26 cellular contexts compared by ENCODE assay signal in the genomic region with DNA sequence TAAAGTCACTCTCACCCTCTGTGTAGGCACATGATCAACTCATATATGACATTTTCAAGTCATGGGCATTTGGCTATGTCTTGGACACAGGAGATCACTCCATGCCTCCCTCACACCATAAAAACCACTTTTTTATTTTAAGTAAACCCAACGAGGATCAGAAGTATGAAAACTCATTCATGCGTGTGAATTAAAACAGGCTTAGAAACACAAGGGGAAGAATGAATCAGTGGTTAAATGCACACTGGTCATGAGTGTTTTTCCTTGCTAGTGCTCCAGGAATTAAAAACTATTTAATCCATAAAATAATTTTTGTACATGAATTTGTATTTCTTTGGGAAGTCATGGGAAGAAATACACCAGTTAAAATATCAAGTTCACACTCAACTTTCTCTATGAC.
A peak's percentile ranks its signal among the peaks of the same experiment; 100 is the strongest.
DNase-seq lines count a peak whose midpoint lies in the region; ATAC-seq, FAIRE-seq and TF ChIP-seq lines count a peak whose summit lies in the region.
"Had no signal": no experiment of that assay in that cellular context is flagged by ENCODE, and none has a peak within 500 bp of the region (broad histone marks: within the 10 kb centered on the region; RNA-seq: fewer than 3 reads in every experiment).

No MANE protein-coding gene starts in this region.

- H3K36me3 ChIP-seq in BLaER1 (no peaks in the 10 kb centered on the region), astrocyte (ENCODE audit: insufficient read depth, low read length) (no peaks in the 10 kb centered on the region)
- no peaks in the 10 kb centered on the region for H3K36me3 ChIP-seq in BLaER1 treated with 17β-estradiol and CSF1 and Interleukin-3, amounts not matched to agents 10 nM and 100 nM
- H3K36me3 ChIP-seq: BE2C had no signal

- H3K79me2 ChIP-seq in astrocyte (ENCODE audit: insufficient read depth, low read length): no peaks in the 10 kb centered on the region

- 0 out of 2 replicates have a peak, but pooled peaks cover 14% of the 10 kb centered on the region for H3K9me3 ChIP-seq in BLaER1
- H3K9me3 ChIP-seq in BLaER1 treated with 17β-estradiol and CSF1 and Interleukin-3, amounts not matched to agents 10 nM and 100 nM (replicated peaks in 1 of 11): peaks cover 0 to 24% (median 17%) of the 10 kb centered on the region in 11 experiments; a peak in 14 of 22 replicates
- H3K9me3 ChIP-seq in astrocyte (ENCODE audit: insufficient read depth, low read depth, low read length): no peaks in the 10 kb centered on the region
- H3K9me3 ChIP-seq: BE2C had no signal

- no peak overlapping the region for H2AFZ ChIP-seq in astrocyte (ENCODE audit: low read depth, low read length)

- H3K4me1 ChIP-seq in BLaER1 (peaks cover 57% of the 10 kb centered on the region), astrocyte (ENCODE audit: insufficient read depth, low read length) (no peaks in the 10 kb centered on the region)
- peaks cover 29 to 62% (median 52%) of the 10 kb centered on the region in 10 experiments for H3K4me1 ChIP-seq in BLaER1 treated with 17β-estradiol and CSF1 and Interleukin-3, amounts not matched to agents 10 nM and 100 nM
- H3K4me1 ChIP-seq: BE2C had no signal

- no peaks in the 10 kb centered on the region for H3K4me1 Mint-ChIP-seq in astrocyte (ENCODE audit: low read depth, unreplicated experiment)
- H3K4me1 Mint-ChIP-seq in activated naive CD4-positive, alpha-beta T cell treated with anti-CD3 and anti-CD28 coated beads for 36 hours (ENCODE audit: low read depth): no peaks in the 10 kb centered on the region
- no peaks in the 10 kb centered on the region for H3K4me1 Mint-ChIP-seq in natural killer cell treated with Interleukin-12 subunit alpha and Interleukin-12 subunit beta and Interleukin-15 and Interleukin-18, amount 100 ng/mL, for 72 hours (ENCODE audit: low read depth in 2 of 2)
- H3K4me1 Mint-ChIP-seq in type B pancreatic cell (ENCODE audit: unreplicated experiment): peaks cover 7% of the 10 kb centered on the region
- H3K4me1 Mint-ChIP-seq: CD14-positive monocyte; CD4-positive, alpha-beta memory T cell; CD4-positive, CD25-positive, alpha-beta regulatory T cell; CD8-positive, alpha-beta memory T cell had no signal

- H3K9ac ChIP-seq in BLaER1 (no peak overlapping the region), astrocyte (ENCODE audit: low read length) (no peak overlapping the region)
- peak overlapping the region in 4 of 11 experiments; percentile 6 to 34 (median 21); a peak in 5 of 22 replicates for H3K9ac ChIP-seq in BLaER1 treated with 17β-estradiol and CSF1 and Interleukin-3, amounts not matched to agents 10 nM and 100 nM

- H3K9me3 Mint-ChIP-seq in astrocyte (ENCODE audit: unreplicated experiment) (no peaks in the 10 kb centered on the region), type B pancreatic cell (peaks cover 4% of the 10 kb centered on the region)
- no peaks in the 10 kb centered on the region for H3K9me3 Mint-ChIP-seq in activated naive CD4-positive, alpha-beta T cell treated with anti-CD3 and anti-CD28 coated beads for 36 hours
- no peaks in the 10 kb centered on the region for H3K9me3 Mint-ChIP-seq in natural killer cell treated with Interleukin-12 subunit alpha and Interleukin-12 subunit beta and Interleukin-15 and Interleukin-18, amount 100 ng/mL, for 72 hours
- H3K9me3 Mint-ChIP-seq: CD8-positive, alpha-beta memory T cell had no signal

- H3K27ac ChIP-seq in BLaER1 (peak overlapping the region; percentile 7; the same call in 1 of the 2 replicates), astrocyte (ENCODE audit: low read depth, low read length) (no peak overlapping the region)
- H3K27ac ChIP-seq in BLaER1 treated with 17β-estradiol and CSF1 and Interleukin-3, amounts not matched to agents 10 nM and 100 nM: peak overlapping the region in 6 of 11 experiments; percentile 2 to 67 (median 55); a peak in 9 of 22 replicates

- H3K27me3 Mint-ChIP-seq in astrocyte (ENCODE audit: low read depth, unreplicated experiment) (peaks cover 3% of the 10 kb centered on the region), type B pancreatic cell (peaks cover 5% of the 10 kb centered on the region)
- peaks cover 3% of the 10 kb centered on the region for H3K27me3 Mint-ChIP-seq in activated naive CD4-positive, alpha-beta T cell treated with anti-CD3 and anti-CD28 coated beads for 36 hours (ENCODE audit: low read depth)
- peaks cover 2 to 15% of the 10 kb centered on the region in 2 donors for H3K27me3 Mint-ChIP-seq in natural killer cell treated with Interleukin-12 subunit alpha and Interleukin-12 subunit beta and Interleukin-15 and Interleukin-18, amount 100 ng/mL, for 72 hours
- H3K27me3 Mint-ChIP-seq: CD4-positive, CD25-positive, alpha-beta regulatory T cell had no signal

- no peak overlapping the region for H3K27ac Mint-ChIP-seq in astrocyte (ENCODE audit: unreplicated experiment)
- H3K27ac Mint-ChIP-seq in activated naive CD4-positive, alpha-beta T cell treated with anti-CD3 and anti-CD28 coated beads for 36 hours: no peak overlapping the region
- H3K27ac Mint-ChIP-seq in natural killer cell treated with Interleukin-12 subunit alpha and Interleukin-12 subunit beta and Interleukin-15 and Interleukin-18, amount 100 ng/mL, for 72 hours: no peak overlapping the region
- no peak overlapping the region for H3K27ac Mint-ChIP-seq in type B pancreatic cell
- H3K27ac Mint-ChIP-seq: CD14-positive monocyte; CD4-positive, alpha-beta memory T cell; CD4-positive, CD25-positive, alpha-beta regulatory T cell; CD8-positive, alpha-beta memory T cell had no signal

- no peak overlapping the region for H3K4me3 Mint-ChIP-seq in astrocyte (ENCODE audit: unreplicated experiment)
- H3K4me3 Mint-ChIP-seq in activated naive CD4-positive, alpha-beta T cell treated with anti-CD3 and anti-CD28 coated beads for 36 hours: no peak overlapping the region
- H3K4me3 Mint-ChIP-seq in natural killer cell treated with Interleukin-12 subunit alpha and Interleukin-12 subunit beta and Interleukin-15 and Interleukin-18, amount 100 ng/mL, for 72 hours: no peak overlapping the region
- no peak overlapping the region for H3K4me3 Mint-ChIP-seq in type B pancreatic cell
- H3K4me3 Mint-ChIP-seq: CD14-positive monocyte; CD4-positive, alpha-beta memory T cell; CD4-positive, CD25-positive, alpha-beta regulatory T cell; CD8-positive, alpha-beta memory T cell had no signal

- CTCF ChIA-PET in activated naive CD4-positive, alpha-beta T cell treated with anti-CD3 and anti-CD28 coated beads for 36 hours (lab: Charles Lee): interaction anchor here (1.9 kb wide), 1 partner anchor 10 kb away, joined by 8 read pairs; no protein-coding TSS in a partner anchor

- H3K27me3 ChIP-seq in BLaER1 (no peaks in the 10 kb centered on the region), astrocyte (ENCODE audit: insufficient read depth, low read length) (no peaks in the 10 kb centered on the region)
- no peaks in the 10 kb centered on the region for H3K27me3 ChIP-seq in BLaER1 treated with 17β-estradiol and CSF1 and Interleukin-3, amounts not matched to agents 10 nM and 100 nM
- H3K27me3 ChIP-seq: BE2C had no signal

- DNase-seq in astrocyte (ENCODE audit: low read depth): peak; percentile 57
- DNase-seq in glomerular visceral epithelial cell (ENCODE audit: extremely low spot score): peak; percentile 6
- no peak for DNase-seq in activated naive CD4-positive, alpha-beta T cell treated with anti-CD3 and anti-CD28 coated beads for 36 hours
- DNase-seq in natural killer cell treated with Interleukin-12 subunit alpha and Interleukin-12 subunit beta and Interleukin-15 and Interleukin-18, amount 100 ng/mL, for 72 hours (ENCODE audit: low spot score): no peak
- no peak for DNase-seq in type B pancreatic cell (ENCODE audit: extremely low spot score, unreplicated experiment)
- DNase-seq: 8988T; ACHN; BE2C; C1 segment of cervical spinal cord; CD4-positive, alpha-beta memory T cell; CD4-positive, CD25-positive, alpha-beta regulatory T cell; CD8-positive, alpha-beta memory T cell; COR-L47; DMS 273 treated with DMSO at 0.1 percent for 48 hours; DMS153; DMS53; DND-41; EL; GDM1 had no signal

- H3K36me3 Mint-ChIP-seq in astrocyte (ENCODE audit: low read depth, unreplicated experiment) (no peaks in the 10 kb centered on the region), type B pancreatic cell (no peaks in the 10 kb centered on the region)
- no peaks in the 10 kb centered on the region for H3K36me3 Mint-ChIP-seq in activated naive CD4-positive, alpha-beta T cell treated with anti-CD3 and anti-CD28 coated beads for 36 hours (ENCODE audit: low read depth)
- no peaks in the 10 kb centered on the region for H3K36me3 Mint-ChIP-seq in natural killer cell treated with Interleukin-12 subunit alpha and Interleukin-12 subunit beta and Interleukin-15 and Interleukin-18, amount 100 ng/mL, for 72 hours
- H3K36me3 Mint-ChIP-seq: CD14-positive monocyte; CD4-positive, alpha-beta memory T cell; CD4-positive, CD25-positive, alpha-beta regulatory T cell; CD8-positive, alpha-beta memory T cell had no signal

- FAIRE-seq in astrocyte (lab: Jason Lieb, UNC): no peak
- FAIRE-seq: A204.1, GM12878, GM19239 had no signal

- peak overlapping the region; percentile 68 for H3K4me2 ChIP-seq in BLaER1
- H3K4me2 ChIP-seq in BLaER1 treated with 17β-estradiol and CSF1 and Interleukin-3, amounts not matched to agents 10 nM and 100 nM: peak overlapping the region; percentile 24 to 80 (median 63); a peak in 21 of 22 replicates
- H3K4me2 ChIP-seq in astrocyte (ENCODE audit: low read length): no peak overlapping the region

- TF ChIP-seq CTCF in astrocyte (IDR thresholded peaks at IDR 0.05; ENCODE audit: insufficient read depth, low read depth, low read length): no peak
- TF ChIP-seq CTCF in type B pancreatic cell (conservative IDR thresholded peaks at IDR 0.05): no peak

- intact Hi-C loops in activated naive CD4-positive, alpha-beta T cell treated with anti-CD3 and anti-CD28 coated beads for 36 hours (cut with micrococcal nuclease): no loop called here

- H4K20me1 ChIP-seq in BLaER1: no peaks in the 10 kb centered on the region
- no peaks in the 10 kb centered on the region for H4K20me1 ChIP-seq in BLaER1 treated with 17β-estradiol and CSF1 and Interleukin-3, amounts not matched to agents 10 nM and 100 nM
- H4K20me1 ChIP-seq in astrocyte (ENCODE audit: insufficient read depth, low read length): no peaks in the 10 kb centered on the region

- ATAC-seq in natural killer cell treated with Interleukin-12 subunit alpha and Interleukin-12 subunit beta and Interleukin-15 and Interleukin-18, amount 100 ng/mL, for 72 hours: no peak
- ATAC-seq in GM21367 (IDR thresholded peaks at IDR 0.05; ENCODE audit: unreplicated experiment): no peak
- ATAC-seq: GM12878 had no signal

- H3K4me3 ChIP-seq in BLaER1: no peak overlapping the region
- no peak overlapping the region for H3K4me3 ChIP-seq in BLaER1 treated with 17β-estradiol and CSF1 and Interleukin-3, amounts not matched to agents 10 nM and 100 nM
- no peak overlapping the region for H3K4me3 ChIP-seq in astrocyte (ENCODE audit: insufficient read depth, low read depth, low read length)
- H3K4me3 ChIP-seq: GM12878 had no signal

Comparison
In these comparisons a context has a peak if more than half of its experiments do, and no peak if none do; other contexts are left out.
1. DNase-seq: peak in astrocyte (single experiment) and glomerular visceral epithelial cell (single experiment); none in activated naive CD4-positive, alpha-beta T cell treated with anti-CD3 and anti-CD28 coated beads for 36 hours (single experiment), natural killer cell treated with Interleukin-12 subunit alpha and Interleukin-12 subunit beta and Interleukin-15 and Interleukin-18, amount 100 ng/mL, for 72 hours (single experiment) and type B pancreatic cell (single experiment).